Comparison of ENCODE assay signal across 8 cellular contexts in the genomic region with DNA sequence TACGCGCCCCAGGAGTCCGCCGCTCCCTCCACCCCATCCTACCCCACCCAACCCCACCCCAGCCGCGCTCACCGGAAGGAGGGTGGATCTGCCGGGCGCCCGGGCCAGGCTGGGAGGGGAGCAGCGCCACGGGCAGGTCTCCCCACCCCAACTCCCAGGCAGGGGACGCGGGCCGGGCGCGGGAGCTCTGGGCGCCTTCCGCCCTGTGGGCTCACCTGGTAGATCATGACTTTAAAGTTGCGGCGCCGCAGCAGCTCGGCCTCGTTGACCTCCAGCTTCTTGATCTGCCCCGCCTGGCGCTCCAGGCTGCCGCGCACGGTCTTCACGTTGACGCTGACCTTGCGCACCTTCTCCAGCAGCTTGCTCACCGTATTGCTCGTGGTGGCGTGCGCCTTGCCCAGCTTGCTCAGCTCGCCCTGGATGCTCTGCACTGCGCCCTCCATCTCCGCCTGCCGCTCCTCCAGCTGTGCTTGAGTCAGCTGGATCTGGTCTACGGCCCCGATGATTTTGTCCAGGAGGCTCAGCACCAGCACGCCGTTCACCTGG. TPM values are rescaled to one million over a fixed set of nuclear protein-coding genes. Genes with fewer than 3 reads are reported as not detected.
DNase-seq lines count a peak whose midpoint lies in the region; TF ChIP-seq lines count a peak whose summit lies in the region.

No MANE protein-coding gene starts in this region.

- no peak for TF ChIP-seq CTCF in astrocyte of the cerebellum (IDR thresholded peaks at IDR 0.05; ENCODE audit: low read depth, low read length, missing control alignments)

- peak; percentile 51 for DNase-seq in Daoy (ENCODE audit: low read depth)
- DNase-seq in NCI-H69 (lab: John Stamatoyannopoulos, UW): peak; percentile 66
- no peak for DNase-seq in astrocyte of the cerebellum (ENCODE audit: low read depth)
- peak; percentile 57 for DNase-seq in iris pigment epithelial cell (ENCODE audit: low read depth)
- peak; percentile 53 for DNase-seq in stimulated activated CD4-positive, alpha-beta T cell treated with anti-CD3 and anti-CD28 coated beads, Interleukin-1b, Interleukin-23, amount 100 ng/mL, for 48 hours
- DNase-seq in NOMO-1 treated with dmso at 0.1 percent for 144 hours (lab: John Stamatoyannopoulos, UW; ENCODE audit: unreplicated experiment): no peak
- no peak for DNase-seq in activated gamma-delta T cell treated with Interleukin-2 at 50 U/mL for 16 hours
- no peak for DNase-seq in NCI-H2029 (lab: John Stamatoyannopoulos, UW)

- in situ Hi-C loops in astrocyte of the cerebellum (cut with HindIII; ENCODE audit: low sequenced_read_pairs): loop anchor here (5.0 kb wide), 1 partner anchor 95 kb away; no protein-coding TSS in a partner anchor

- H3K4me3 ChIP-seq in astrocyte of the cerebellum (ENCODE audit: low read depth, low read length): peak overlapping the region; percentile 100

RNA-seq across cellular contexts. Expression of a gene that starts 0.6 kb away (rescaled TPM):
- total RNA-seq in Daoy (2014; rRNA removed; shearing (Covaris generic)): 192 and 215 TPM in 2 replicates

RNA-seq across cellular contexts. Expression of a gene that starts 34.2 kb away (rescaled TPM):
- total RNA-seq in Daoy (2014; rRNA removed; shearing (Covaris generic)): 24.9 and 28.6 TPM in 2 replicates

RNA-seq across cellular contexts. Expression of a gene that starts 36.2 kb away (rescaled TPM):
- 12.6 and 16.6 TPM in 2 replicates for total RNA-seq in Daoy (2014; rRNA removed; shearing (Covaris generic))

Comparison
In these comparisons a context has a peak if more than half of its experiments do, and no peak if none do; other contexts are left out.
1. DNase-seq: peak in Daoy (single experiment), NCI-H69 (single experiment), iris pigment epithelial cell (single experiment) and stimulated activated CD4-positive, alpha-beta T cell treated with anti-CD3 and anti-CD28 coated beads, Interleukin-1b, Interleukin-23, amount 100 ng/mL, for 48 hours (single experiment); none in astrocyte of the cerebellum (single experiment), NOMO-1 treated with dmso at 0.1 percent for 144 hours (single experiment), activated gamma-delta T cell treated with Interleukin-2 at 50 U/mL for 16 hours (single experiment) and NCI-H2029 (single experiment).